Comparison of ENCODE assay signal across 28 cellular contexts in the genomic region with DNA sequence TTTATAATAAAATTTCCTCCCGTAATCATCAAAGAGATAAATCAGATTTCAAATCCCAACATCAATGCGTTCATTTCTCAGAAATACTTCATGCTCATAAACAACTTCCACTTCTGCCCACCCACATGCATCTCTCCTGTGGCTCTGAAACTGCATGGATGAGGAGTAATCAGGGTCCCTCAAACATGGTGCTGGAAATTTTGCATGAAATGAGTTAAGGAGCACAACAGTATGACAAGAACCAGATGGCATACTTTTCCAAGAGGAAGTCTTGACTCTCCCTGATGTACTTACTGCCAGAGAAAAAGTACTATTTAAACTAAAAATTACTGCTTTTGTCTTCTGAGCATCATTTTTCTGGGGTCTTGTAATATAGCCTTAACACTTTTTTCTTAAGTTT. TPM values are rescaled to one million over a fixed set of nuclear protein-coding genes. Genes with fewer than 3 reads are reported as not detected.
DNase-seq lines count a peak whose midpoint lies in the region; ATAC-seq and TF ChIP-seq lines count a peak whose summit lies in the region.
"Had no signal": no experiment of that assay in that cellular context is flagged by ENCODE, and none has a peak within 500 bp of the region (broad histone marks: within the 10 kb centered on the region; RNA-seq: fewer than 3 reads in every experiment).

No MANE protein-coding gene starts in this region.

- TF ChIP-seq CTCF in right atrium auricular region (IDR thresholded peaks at IDR 0.05) (no peak), esophagus muscularis mucosa (IDR thresholded peaks at IDR 0.05) (no peak)

- intact Hi-C loops in Right ventricle myocardium superior (cut with DNase I) = no loop called here
- intact Hi-C loops in esophagus muscularis mucosa (cut with DNase I) = no loop called here
- intact Hi-C loops in aorta (cut with DNase I) = no loop called here

- H3K9me3 ChIP-seq in right atrium auricular region = no peaks in the 10 kb centered on the region
- no peaks in the 10 kb centered on the region for H3K9me3 ChIP-seq in esophagus muscularis mucosa
- H3K9me3 ChIP-seq in aorta (ENCODE audit: control insufficient read depth, low read length) = no peaks in the 10 kb centered on the region
- H3K9me3 ChIP-seq: adrenal gland, gastrocnemius medialis, thoracic aorta had no signal

- TF ChIP-seq EP300 in esophagus muscularis mucosa (IDR thresholded peaks at IDR 0.05) = no peak

- H3K4me3 ChIP-seq in right atrium auricular region (no peak overlapping the region), esophagus muscularis mucosa (no peak overlapping the region), aorta (ENCODE audit: low read length in 2 of 2) (no peak overlapping the region)
- H3K4me3 ChIP-seq: adrenal gland, gastrocnemius medialis, GM23248, SK-N-MC, thoracic aorta had no signal

- H3K27ac ChIP-seq in right atrium auricular region (peak overlapping the region in 1 of 2 donors; percentile 6), esophagus muscularis mucosa (replicated peaks in 1 of 4) (peak overlapping the region in 2 of 4 donors; percentile 43 to 88), aorta (ENCODE audit: low read depth in 1 of 2, low read length in 2 of 2) (no peak overlapping the region)
- H3K27ac ChIP-seq: brain microvascular endothelial cell, gastrocnemius medialis, GM23248, SK-N-MC, thoracic aorta had no signal

- H3K4me1 ChIP-seq in right atrium auricular region (peaks cover 0 to 17% of the 10 kb centered on the region in 2 donors), esophagus muscularis mucosa (peaks cover 8 to 70% (median 69%) of the 10 kb centered on the region in 4 donors), aorta (ENCODE audit: control insufficient read depth in 1 of 2, insufficient read depth in 2 of 2, low read length in 2 of 2) (no peaks in the 10 kb centered on the region)

- ATAC-seq in Right ventricle myocardium superior (ENCODE audit: poor library complexity) (peak; percentile 28), aorta (ENCODE audit: low FRiP score) (peak; percentile 27), HG02885 (IDR thresholded peaks at IDR 0.05; ENCODE audit: poor library complexity, unreplicated experiment) (no peak)
- ATAC-seq: gastrocnemius medialis; stimulated activated naive CD8-positive, alpha-beta T cell treated with anti-CD3 and anti-CD28 coated beads, Interleukin-15, amount 100 ng/mL, for 72 hours had no signal

- H3K27me3 ChIP-seq in right atrium auricular region (no peaks in the 10 kb centered on the region), esophagus muscularis mucosa (no peaks in the 10 kb centered on the region), aorta (ENCODE audit: control insufficient read depth in 1 of 2, insufficient read depth in 2 of 2, low read length in 1 of 2) (no peaks in the 10 kb centered on the region)
- H3K27me3 ChIP-seq: adrenal gland, brain microvascular endothelial cell, gastrocnemius medialis had no signal

- no peaks in the 10 kb centered on the region for H3K36me3 ChIP-seq in right atrium auricular region
- no peaks in the 10 kb centered on the region for H3K36me3 ChIP-seq in esophagus muscularis mucosa
- H3K36me3 ChIP-seq in aorta (ENCODE audit: control insufficient read depth in 1 of 2, insufficient read depth in 2 of 2, low read length in 1 of 2) = no peaks in the 10 kb centered on the region
- H3K36me3 ChIP-seq: adrenal gland, brain microvascular endothelial cell, gastrocnemius medialis, thoracic aorta had no signal

- DNase-seq in Right ventricle myocardium superior (no peak), right atrium auricular region (ENCODE audit: low spot score) (no peak), esophagus muscularis mucosa (ENCODE audit: extremely low spot score) (peak; percentile 66), left kidney (ENCODE audit: low read depth, low spot score) (peak; percentile 63), aorta (no peak), ecto neural progenitor cell (ENCODE audit: low spot score) (no peak), SKM-1 treated with dmso at 0.1 percent for 144 hours (lab: John Stamatoyannopoulos, UW; ENCODE audit: unreplicated experiment) (no peak)
- DNase-seq: activated T-cell treated with anti-CD3 and anti-CD28 coated beads, Interleukin-2, amount 50 U/mL, for 48 hours; adrenal gland; AML-193; brain microvascular endothelial cell; CD4-positive, alpha-beta T cell; DND-41; effector CD8-positive, alpha-beta T cell; gastrocnemius medialis; GF-D8; GM23248; hippocampal formation; NCI-H1092; NCI-H1694; NCI-H446 treated with DMSO at 0.1 percent for 48 hours; stimulated activated CD4-positive, alpha-beta T cell treated with anti-CD3 and anti-CD28 coated beads, Interleukin-12 subunit alpha, Interleukin-12 subunit beta, amount 100 ng/mL, for 4 hours; stimulated activated CD4-positive, alpha-beta T cell treated with anti-CD3 and anti-CD28 coated beads, Interleukin-2, amount 100 ng/mL, for 48 hours; stimulated activated naive CD8-positive, alpha-beta T cell treated with anti-CD3 and anti-CD28 coated beads, Interleukin-15, amount 100 ng/mL, for 72 hours; T-helper 2 cell had no signal

- 70% methylated on average over 2 of the region's 2 CpGs for WGBS in esophagus muscularis mucosa
- 87 to 93% methylated on average over 2 of the region's 2 CpGs for WGBS in aorta, 2 donors

- no peak for TF ChIP-seq POLR2A in esophagus muscularis mucosa (IDR thresholded peaks at IDR 0.05; ENCODE audit: low read depth)

RNA-seq across cellular contexts. Expression of a gene that starts 26.9 kb away (rescaled TPM):
- total RNA-seq in Right ventricle myocardium superior = 27.3 TPM
- total RNA-seq in right atrium auricular region = 10 to 100 TPM; 43.9 to 45.6 TPM
- 10 to 100 TPM; 45.7 to 74.9 (median 50.3) TPM for total RNA-seq in esophagus muscularis mucosa
- total RNA-seq in aorta = 10 to 100 TPM; 71.5 to 81.0 TPM
- 10 to 100 TPM; 44.9 to 63.5 TPM for polyA plus RNA-seq in aorta

RNA-seq across cellular contexts. Expression of a gene that starts 42.7 kb away (rescaled TPM):
- 9.1 TPM for total RNA-seq in Right ventricle myocardium superior
- 100 to 1,000 TPM in 1 of 2 donors, 10 to 100 TPM in 1; 10.0 to 291 TPM for total RNA-seq in right atrium auricular region
- 10 to 100 TPM in 3 of 4 donors, 1 to 10 TPM in 1; 6.6 to 93.0 (median 29.8) TPM for total RNA-seq in esophagus muscularis mucosa
- 100 to 1,000 TPM; 222 to 323 TPM for total RNA-seq in aorta
- 10 to 100 TPM in 1 of 2 donors, 1 to 10 TPM in 1; 2.4 to 17.8 TPM for polyA plus RNA-seq in aorta
- total RNA-seq: CD4-positive, alpha-beta T cell had no signal

Comparison
In these comparisons a context has a peak if more than half of its experiments do, and no peak if none do; other contexts are left out.
1. DNase-seq: peak in esophagus muscularis mucosa (single experiment) and left kidney (single experiment); none in Right ventricle myocardium superior (single experiment), right atrium auricular region (single experiment), aorta (0 of 2), ecto neural progenitor cell (single experiment) and SKM-1 treated with dmso at 0.1 percent for 144 hours (single experiment).